9 cellular contexts compared by ENCODE assay signal in genomic region chr10:81873932-81874816, GRCh38. TPM values are rescaled to one million over a fixed set of nuclear protein-coding genes. Genes with fewer than 3 reads are reported as not detected.
DNase-seq lines count a peak whose midpoint lies in the region; ATAC-seq, FAIRE-seq and TF ChIP-seq lines count a peak whose summit lies in the region.
"Had no signal": no experiment of that assay in that cellular context is flagged by ENCODE, and none has a peak within 500 bp of the region (broad histone marks: within the 10 kb centered on the region; RNA-seq: fewer than 3 reads in every experiment).

No MANE protein-coding gene starts in this region.

- no peak overlapping the region for H3K27ac Mint-ChIP-seq in endodermal cell
- H3K27ac Mint-ChIP-seq: stimulated activated naive B cell treated with anti-CD40 and anti-IgM and Interleukin-4, amounts not matched to agents 10 μg/mL and 1 μg/mL and 100 μg/mL, for 72 hours had no signal

- H3K27ac ChIP-seq in endodermal cell (ENCODE audit: low read depth, low read length) = no peak overlapping the region

- TF ChIP-seq CTCF in endodermal cell (conservative IDR thresholded peaks at IDR 0.05) = peak; percentile 42

- peaks cover 11% of the 10 kb centered on the region for H3K4me1 Mint-ChIP-seq in endodermal cell

- H3K36me3 ChIP-seq in endodermal cell (ENCODE audit: control insufficient read depth, insufficient read depth, low read length) = no peaks in the 10 kb centered on the region

- H3K9me3 ChIP-seq in endodermal cell (ENCODE audit: control insufficient read depth, low read length) = no peaks in the 10 kb centered on the region

- FAIRE-seq in H54 (lab: Jason Lieb, UNC) = no peak

- H3K9me3 Mint-ChIP-seq in endodermal cell = no peaks in the 10 kb centered on the region

- peak overlapping the region; percentile 51 for H3K4me3 Mint-ChIP-seq in endodermal cell

- H3K9ac ChIP-seq in endodermal cell (ENCODE audit: extremely low read depth, low read length, poor library complexity, severe bottlenecking) = no peak overlapping the region

- H3K27me3 ChIP-seq in endodermal cell (ENCODE audit: control insufficient read depth, insufficient read depth, low read length, poor library complexity, severe bottlenecking) = peaks cover 59% of the 10 kb centered on the region

- WGBS in endodermal cell (ENCODE audit: insufficient coverage in 1 of 2, insufficient read length in 1 of 2), 2 experiments = 0% methylated on average over 38 to 79 of the region's 80 CpGs

- no peaks in the 10 kb centered on the region for H3K4me1 ChIP-seq in endodermal cell (ENCODE audit: control insufficient read depth, insufficient read depth, low read length)

- peak overlapping the region; percentile 75 for H3K4me3 ChIP-seq in endodermal cell (ENCODE audit: low read length)

- ATAC-seq in GM18502 (IDR thresholded peaks at IDR 0.05; ENCODE audit: poor library complexity, unreplicated experiment) = peak; percentile 56

- peaks cover 70% of the 10 kb centered on the region for H3K27me3 Mint-ChIP-seq in endodermal cell (ENCODE audit: insufficient read depth)

- DNase-seq in NCI-H2227 (lab: John Stamatoyannopoulos, UW; ENCODE audit: unreplicated experiment) = peak; percentile 62
- peak; percentile 95 for DNase-seq in endodermal cell
- DNase-seq in midbrain (lab: John Stamatoyannopoulos, UW) = peak; percentile 30
- no peak for DNase-seq in HT-29 (ENCODE audit: low spot score)
- DNase-seq in stimulated activated CD4-positive, alpha-beta T cell treated with anti-CD3 and anti-CD28 coated beads, Interleukin-4, amount 100 ng/mL, for 24 hours = no peak
- no peak for DNase-seq in SW480 (ENCODE audit: low spot score)
- no peak for DNase-seq in H54 (ENCODE audit: insufficient read length, low spot score)
- DNase-seq: stimulated activated naive B cell treated with anti-CD40 and anti-IgM and Interleukin-4, amounts not matched to agents 10 μg/mL and 1 μg/mL and 100 μg/mL, for 72 hours had no signal

- TF ChIP-seq POLR2A in H54 (IDR thresholded peaks at IDR 0.05; ENCODE audit: low read depth, low read length) = no peak

- no peaks in the 10 kb centered on the region for H3K36me3 Mint-ChIP-seq in endodermal cell (ENCODE audit: low read depth)

RNA-seq across cellular contexts. Expression of gene NRG3, which starts 0.8 kb away (rescaled TPM):
- total RNA-seq in endodermal cell = 1 to 10 TPM; 1.7 to 2.3 TPM
- 3.2 TPM for polyA plus RNA-seq in endodermal cell (2013, experiment 1 of 2)
- 4.3 TPM for polyA plus RNA-seq in endodermal cell (2013, experiment 2 of 2)
- not detected in 2 replicates for total RNA-seq in HT-29 (2014; rRNA removed; shearing (Covaris generic))

Comparison
In these comparisons a context has a peak if more than half of its experiments do, and no peak if none do; other contexts are left out.
1. DNase-seq: peak in NCI-H2227 (single experiment), endodermal cell (single experiment) and midbrain (single experiment); none in HT-29 (single experiment), stimulated activated CD4-positive, alpha-beta T cell treated with anti-CD3 and anti-CD28 coated beads, Interleukin-4, amount 100 ng/mL, for 24 hours (single experiment), SW480 (single experiment) and H54 (single experiment).